ENCODE assay signal across 8 cellular contexts in the genomic region with DNA sequence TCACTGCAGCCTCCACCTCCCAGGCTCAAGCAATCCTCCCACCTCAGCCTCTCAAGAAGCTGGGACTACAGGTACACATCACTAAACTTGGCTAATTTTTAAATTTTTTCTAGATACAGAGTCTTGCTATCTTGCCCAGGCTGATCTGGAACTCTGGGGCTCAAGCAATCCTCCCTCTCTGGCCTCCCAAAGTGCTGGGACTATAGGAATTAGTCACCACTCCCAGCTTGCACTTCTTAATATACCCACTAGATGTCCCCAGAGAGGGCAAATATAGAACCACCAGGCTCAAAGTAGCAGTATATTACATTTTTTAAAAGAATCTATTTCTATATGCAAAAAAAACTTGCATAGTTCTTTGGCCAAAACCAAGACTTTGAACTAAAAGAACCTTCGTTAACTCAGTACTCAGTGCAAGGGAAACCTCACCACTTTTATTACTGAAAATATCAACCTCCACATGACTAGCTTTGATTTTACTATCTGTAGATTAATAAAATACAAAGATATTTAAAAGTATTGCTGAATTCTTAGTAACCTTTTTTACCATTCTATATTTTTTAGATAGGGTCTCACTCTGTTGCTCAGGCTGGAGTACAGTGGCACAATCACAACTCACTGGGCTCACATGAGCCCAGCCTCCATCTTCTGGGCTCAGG. TPM values are rescaled to one million over a fixed set of nuclear protein-coding genes. Genes with fewer than 3 reads are reported as not detected.
DNase-seq lines count a peak whose midpoint lies in the region; ATAC-seq and TF ChIP-seq lines count a peak whose summit lies in the region.

No MANE protein-coding gene starts in this region.

- H3F3A ChIP-seq in MM.1S (ENCODE audit: insufficient read depth, low read length): no peaks in the 10 kb centered on the region

- DNase-seq in activated T-cell treated with anti-CD3 and anti-CD28 coated beads for 1 hour (ENCODE audit: low read depth) (peak; percentile 14), MM.1S (peak; percentile 42), WTC11 (ENCODE audit: low spot score) (no peak), dermis microvascular lymphatic vessel endothelial cell (ENCODE audit: low read depth in 2 of 2) (peak; percentile 43 to 63), lung microvascular endothelial cell (ENCODE audit: low read depth in 2 of 2) (peak; percentile 64 to 72)
- no peak for DNase-seq in activated T-cell treated with anti-CD3 and anti-CD28 coated beads, Interleukin-2, amount 50 U/mL, for 1 hour
- DNase-seq in stimulated activated naive CD4-positive, alpha-beta T cell (lab: John Stamatoyannopoulos, UW): peak in 4 of 6 experiments; percentile 3 to 71 (median 48)

- no peaks in the 10 kb centered on the region for H3K36me3 Mint-ChIP-seq in WTC11

- POLR2A ChIA-PET in WTC11 (lab: Charles Lee): no interaction called here

- H3K27ac ChIP-seq in MM.1S (ENCODE audit: low read length): no peak overlapping the region

- TF ChIP-seq CTCF in MM.1S (IDR thresholded peaks at IDR 0.05; ENCODE audit: low read length) (peak; percentile 67), WTC11 (IDR thresholded peaks at IDR 0.05) (peak; percentile 70)

- H3K79me2 ChIP-seq in MM.1S (ENCODE audit: low read length): no peaks in the 10 kb centered on the region

- H3K9me2 ChIP-seq in MM.1S (replicated peaks; ENCODE audit: insufficient read depth, low read length): no peaks in the 10 kb centered on the region

- H3K4me3 Mint-ChIP-seq in WTC11: no peak overlapping the region

- H3K4me1 Mint-ChIP-seq in WTC11: peaks cover 13% of the 10 kb centered on the region

- CTCF ChIA-PET in WTC11 (lab: Charles Lee): interaction anchor here (0.6 to 3.2 kb wide), 19 partner anchors 11 to 339 kb away, joined by 3 to 25 read pairs (median 4); no protein-coding TSS in a partner anchor

- H3K9me3 ChIP-seq in MM.1S (replicated peaks; ENCODE audit: insufficient read depth, low read length): no peaks in the 10 kb centered on the region

- no peaks in the 10 kb centered on the region for H4K20me1 ChIP-seq in MM.1S (ENCODE audit: insufficient read depth, low read length)

- no peaks in the 10 kb centered on the region for H3K27me3 Mint-ChIP-seq in WTC11 (ENCODE audit: low read depth)

- no peak overlapping the region for H3K4me2 ChIP-seq in MM.1S (ENCODE audit: low read depth, low read length)

- no peak overlapping the region for H3K27ac Mint-ChIP-seq in WTC11

- H3K27me3 ChIP-seq in MM.1S (replicated peaks; ENCODE audit: insufficient read depth, low read length): no peaks in the 10 kb centered on the region

- H3K9ac ChIP-seq in MM.1S (ENCODE audit: low read length): no peak overlapping the region

- H3K4me3 ChIP-seq in MM.1S (ENCODE audit: low read length): no peak overlapping the region

- ATAC-seq in WTC11 (peak; percentile 53; the same call in 1 of the 2 replicates), HG03175 (IDR thresholded peaks at IDR 0.05; ENCODE audit: unreplicated experiment) (no peak)

- H3K36me3 ChIP-seq in MM.1S (replicated peaks; ENCODE audit: insufficient read depth, low read length): no peaks in the 10 kb centered on the region

- H2AFZ ChIP-seq in MM.1S (ENCODE audit: low read length): no peak overlapping the region

- H3K4me1 ChIP-seq in MM.1S (ENCODE audit: low read length): no peaks in the 10 kb centered on the region

- no peaks in the 10 kb centered on the region for H3K9me3 Mint-ChIP-seq in WTC11

TF ChIP-seq in WTC11, 78 proteins besides CTCF, POLR2A, EP300 and RAD21:
- TF ChIP-seq GTF2I (CRISPR knock-in tag; conservative IDR thresholded peaks at IDR 0.05) (peak; percentile 95), ZNF121 (CRISPR knock-in tag; IDR thresholded peaks at IDR 0.05) (peak; percentile 69; the same call in 1 of the 2 replicates), ESRRA (CRISPR knock-in tag; IDR thresholded peaks at IDR 0.05; ENCODE audit: borderline replicate concordance) (no peak)
- TF ChIP-seq, protein P1, sequence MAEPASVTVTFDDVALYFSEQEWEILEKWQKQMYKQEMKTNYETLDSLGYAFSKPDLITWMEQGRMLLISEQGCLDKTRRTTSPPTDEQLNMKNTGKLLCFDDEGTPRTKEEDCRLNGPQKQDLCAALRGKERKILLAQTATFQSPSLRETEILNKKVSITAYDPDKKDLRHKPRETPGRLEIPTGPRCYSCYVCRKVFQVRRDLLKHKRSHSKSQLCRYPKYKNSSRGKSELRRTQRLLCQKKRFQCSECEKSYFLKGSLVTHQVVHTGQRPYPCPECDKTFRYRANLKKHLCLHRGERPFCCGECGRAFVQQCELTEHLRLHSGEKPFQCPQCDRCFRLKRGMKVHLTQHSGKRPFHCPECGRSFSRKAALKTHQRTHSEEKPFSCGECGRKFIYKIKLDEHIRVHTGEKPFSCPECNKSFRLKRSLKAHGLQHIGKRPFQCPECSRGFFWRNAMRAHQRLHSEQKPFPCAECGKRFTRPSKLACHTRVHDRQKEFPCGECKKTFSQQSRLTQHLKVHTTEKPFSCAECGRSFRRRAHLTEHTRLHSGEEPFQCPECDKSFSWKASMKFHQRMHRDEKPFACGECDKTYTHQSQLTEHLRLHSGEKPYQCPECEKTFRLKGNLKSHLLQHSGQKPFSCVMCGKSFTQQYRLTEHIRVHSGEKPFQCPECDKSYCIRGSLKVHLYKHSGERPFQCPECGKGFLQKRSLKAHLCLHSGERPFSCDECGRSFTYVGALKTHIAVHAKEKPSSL (CRISPR knock-in tag; conservative IDR thresholded peaks at IDR 0.05): no peak

RNA-seq across cellular contexts. Expression of a gene that starts 25.8 kb away (rescaled TPM):
- total RNA-seq in WTC11 (2021) (not detected in 3 replicates), dermis microvascular lymphatic vessel endothelial cell (not detected in 2 replicates), lung microvascular endothelial cell (not detected in 2 replicates)

RNA-seq across cellular contexts. Expression of a gene that starts 55.7 kb away (rescaled TPM):
- total RNA-seq in WTC11 (2021) (14.6 to 18.2 TPM (median 17.3 TPM) in 3 replicates), dermis microvascular lymphatic vessel endothelial cell (20.7 and 25.3 TPM in 2 replicates), lung microvascular endothelial cell (20.0 and 24.4 TPM in 2 replicates)

Comparison
In these comparisons a context has a peak if more than half of its experiments do, and no peak if none do; other contexts are left out.
1. DNase-seq: peak in activated T-cell treated with anti-CD3 and anti-CD28 coated beads for 1 hour (single experiment), MM.1S (single experiment), dermis microvascular lymphatic vessel endothelial cell (2 of 2), lung microvascular endothelial cell (2 of 2) and stimulated activated naive CD4-positive, alpha-beta T cell (4 of 6); none in activated T-cell treated with anti-CD3 and anti-CD28 coated beads, Interleukin-2, amount 50 U/mL, for 1 hour (single experiment) and WTC11 (single experiment).